In genomic region chr4:81599646-81600231, GRCh38 we compare ENCODE assay signal across 17 cellular contexts.
DNase-seq lines count a peak whose midpoint lies in the region; TF ChIP-seq lines count a peak whose summit lies in the region.
"Had no signal": no experiment of that assay in that cellular context is flagged by ENCODE, and none has a peak within 500 bp of the region (broad histone marks: within the 10 kb centered on the region; RNA-seq: fewer than 3 reads in every experiment).

No MANE protein-coding gene starts in this region.

- H3K4me1 ChIP-seq in cardiac muscle cell (ENCODE audit: low read depth) (peaks cover 30% of the 10 kb centered on the region), right atrium auricular region (peaks cover 0 to 31% of the 10 kb centered on the region in 2 donors), mesodermal cell (ENCODE audit: control insufficient read depth, insufficient read depth, low read length, poor library complexity, severe bottlenecking) (peaks cover 18% of the 10 kb centered on the region)

- peaks cover 3% of the 10 kb centered on the region for H3K36me3 Mint-ChIP-seq in endothelial cell (ENCODE audit: low read depth, unreplicated experiment)
- H3K36me3 Mint-ChIP-seq: CD8-positive, alpha-beta memory T cell had no signal

- H3K9me3 ChIP-seq in cardiac muscle cell (ENCODE audit: low read depth) (no peaks in the 10 kb centered on the region), right atrium auricular region (peaks cover 0 to 7% of the 10 kb centered on the region in 2 donors), mesodermal cell (ENCODE audit: control insufficient read depth, low read length) (peaks cover 12% of the 10 kb centered on the region)
- H3K9me3 ChIP-seq: SJCRH30 had no signal

- H3K36me3 ChIP-seq in cardiac muscle cell (no peaks in the 10 kb centered on the region), right atrium auricular region (no peaks in the 10 kb centered on the region), mesodermal cell (ENCODE audit: control insufficient read depth, insufficient read depth, low read length) (no peaks in the 10 kb centered on the region)
- H3K36me3 ChIP-seq: BLaER1 treated with 17β-estradiol and CSF1 and Interleukin-3, amounts not matched to agents 10 nM and 100 nM; SJCRH30 had no signal

- H3K4me3 ChIP-seq in cardiac muscle cell (no peak overlapping the region), right atrium auricular region (no peak overlapping the region), mesodermal cell (ENCODE audit: extremely low read depth, insufficient read depth, low read length, poor library complexity, severe bottlenecking) (no peak overlapping the region)
- H3K4me3 ChIP-seq: BLaER1 treated with 17β-estradiol and CSF1 and Interleukin-3, amounts not matched to agents 10 nM and 100 nM; PC-9; SJCRH30 had no signal

- no peak overlapping the region for H3K4me3 Mint-ChIP-seq in endothelial cell (ENCODE audit: unreplicated experiment)
- H3K4me3 Mint-ChIP-seq: CD8-positive, alpha-beta memory T cell had no signal

- TF ChIP-seq CTCF in cardiac muscle cell (IDR thresholded peaks at IDR 0.05; ENCODE audit: low read depth, low read length) (no peak), right atrium auricular region (IDR thresholded peaks at IDR 0.05) (no peak), endothelial cell (IDR thresholded peaks at IDR 0.05; ENCODE audit: unreplicated experiment) (no peak)

- peak overlapping the region; percentile 72 for H3K27ac Mint-ChIP-seq in endothelial cell (ENCODE audit: unreplicated experiment)

- peaks cover 40% of the 10 kb centered on the region for H3K4me1 Mint-ChIP-seq in endothelial cell (ENCODE audit: unreplicated experiment)
- H3K4me1 Mint-ChIP-seq: CD8-positive, alpha-beta memory T cell had no signal

- DNase-seq in cardiac muscle cell (ENCODE audit: low read depth in 1 of 2, low spot score in 1 of 2) = peak in 1 of 2 donors; percentile 64
- no peak for DNase-seq in right atrium auricular region (ENCODE audit: low spot score)
- no peak for DNase-seq in endothelial cell (ENCODE audit: low spot score)
- DNase-seq in NAMALWA (ENCODE audit: low spot score) = no peak
- no peak for DNase-seq in posterior vena cava (ENCODE audit: low spot score)
- DNase-seq in SW 1271 (lab: John Stamatoyannopoulos, UW) = no peak
- no peak for DNase-seq in mucosa of gallbladder (ENCODE audit: low spot score)
- DNase-seq: 8988T; CD8-positive, alpha-beta memory T cell; DND-41; NCI-H187 treated with DMSO at 0.1 percent for 48 hours; NCI-H446 treated with DMSO at 0.1 percent for 48 hours; NCI-H82; PC-9; SJCRH30 had no signal

- H3K27me3 Mint-ChIP-seq in endothelial cell (ENCODE audit: unreplicated experiment) = peaks cover 2% of the 10 kb centered on the region

- no peaks in the 10 kb centered on the region for H3K9me3 Mint-ChIP-seq in endothelial cell (ENCODE audit: unreplicated experiment)

- 100% methylated on average over 2 of the region's 3 CpGs; no CpG with 5 or more reads in 1 of the 2 experiments for WGBS in mesodermal cell (ENCODE audit: insufficient coverage in 2 of 2), 2 experiments

- peak overlapping the region; percentile 93 for H3K27ac ChIP-seq in cardiac muscle cell
- peak overlapping the region in 1 of 2 donors; percentile 44 for H3K27ac ChIP-seq in right atrium auricular region
- peak overlapping the region; percentile 86 for H3K27ac ChIP-seq in mesodermal cell (ENCODE audit: low read depth, low read length, severe bottlenecking)
- H3K27ac ChIP-seq: PC-9, SJCRH30 had no signal

- no peaks in the 10 kb centered on the region for H3K27me3 ChIP-seq in cardiac muscle cell
- H3K27me3 ChIP-seq in right atrium auricular region = no peaks in the 10 kb centered on the region
- H3K27me3 ChIP-seq: BLaER1 treated with 17β-estradiol and CSF1 and Interleukin-3, amounts not matched to agents 10 nM and 100 nM; SJCRH30 had no signal

- intact Hi-C loops in posterior vena cava (cut with DNase I) = no loop called here
